In the genomic region with DNA sequence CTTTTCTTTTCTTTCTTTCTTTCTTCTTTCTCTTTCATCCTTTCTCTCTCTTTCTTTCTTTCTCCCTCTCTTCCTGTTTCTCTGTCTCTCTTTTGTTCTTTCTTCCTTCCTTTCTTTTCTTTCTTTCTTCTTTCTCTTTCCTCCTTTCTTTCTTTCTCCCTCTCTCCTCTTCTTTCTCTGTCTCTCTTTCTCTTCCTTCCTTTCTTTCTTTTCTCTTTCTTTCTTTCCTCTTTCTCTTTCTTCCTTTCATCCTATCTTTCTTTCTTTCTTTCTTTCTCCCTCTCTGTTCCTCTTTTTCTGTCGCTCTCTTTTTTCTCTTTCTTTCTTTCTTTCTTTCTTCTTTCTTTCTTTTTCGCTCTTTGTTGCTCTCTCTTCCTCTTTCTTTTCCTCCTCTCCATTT, we compare ENCODE assay signal across 10 cellular contexts.
"Had no signal": no experiment of that assay in that cellular context is flagged by ENCODE, and none has a peak within 500 bp of the region (broad histone marks: within the 10 kb centered on the region; RNA-seq: fewer than 3 reads in every experiment).

No MANE protein-coding gene starts in this region.

- H3K4me2 ChIP-seq: GM23338, KMS-11 had no signal

- H3K4me3 ChIP-seq: GM23338 had no signal

- H3K9ac ChIP-seq: KMS-11 had no signal

- FAIRE-seq: H1, H54 had no signal

- ATAC-seq: GM23338 had no signal

- H3K27ac Mint-ChIP-seq: GM23338, H9, HFFc6 had no signal

- H3K4me3 Mint-ChIP-seq: GM23338, H9, HFFc6 had no signal

- H3K4me1 Mint-ChIP-seq: GM23338, H9 had no signal

- DNase-seq: H9, HCEC 1CT, HFFc6, IMR-90, KBM-7 had no signal

- H2AFZ ChIP-seq: GM23338 had no signal

- H3K9me3 Mint-ChIP-seq: H9 had no signal

- H3K27ac ChIP-seq: HL-60, KMS-11 had no signal
